Comparison of ENCODE assay signal across 8 cellular contexts in the genomic region with DNA sequence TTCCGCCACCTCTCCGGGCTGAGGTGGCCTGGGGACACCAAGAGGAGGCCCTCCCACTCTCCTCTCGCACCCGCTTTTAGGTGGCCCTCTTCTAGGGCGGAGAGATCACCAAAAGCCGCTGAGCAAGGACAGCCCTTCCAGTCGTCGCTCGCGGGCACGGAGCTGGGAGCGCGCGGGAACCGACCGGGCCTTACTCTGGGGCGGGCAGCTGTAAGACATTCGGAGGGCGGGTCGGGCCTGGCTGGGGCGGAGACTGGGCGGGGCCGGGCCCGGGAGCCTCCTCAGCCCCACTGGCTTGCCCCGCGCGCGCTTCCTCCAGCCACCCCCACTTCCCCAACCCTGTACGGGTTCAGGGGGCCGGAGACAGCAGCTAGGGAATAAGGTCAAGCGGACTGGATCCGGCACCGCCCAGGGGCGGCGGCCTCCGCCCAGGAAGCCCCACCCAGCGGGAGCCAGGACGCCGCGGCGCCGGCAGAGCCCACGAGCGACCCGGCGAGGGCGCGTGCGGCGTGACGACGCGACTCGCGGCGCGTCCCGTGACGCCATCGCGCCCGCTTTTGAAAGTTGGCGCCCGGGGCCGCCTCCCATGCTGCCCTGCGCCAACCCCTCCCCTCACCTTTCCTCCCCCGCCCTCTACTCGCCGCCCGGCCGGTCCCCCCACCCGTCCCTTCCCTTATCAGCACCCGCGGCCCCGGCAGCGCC. TPM values are rescaled to one million over a fixed set of nuclear protein-coding genes. Genes with fewer than 3 reads are reported as not detected.
DNase-seq lines count a peak whose midpoint lies in the region; ATAC-seq and TF ChIP-seq lines count a peak whose summit lies in the region.

No MANE protein-coding gene starts in this region.

- peak overlapping the region; percentile 89 to 96 (median 92) for H3K27ac Mint-ChIP-seq in immature natural killer cell

- H3K79me2 ChIP-seq in mammary epithelial cell (ENCODE audit: insufficient read depth, low read length) (peaks cover 54% of the 10 kb centered on the region), smooth muscle cell (ENCODE audit: low read depth) (peaks cover 52% of the 10 kb centered on the region)

- H3K9me3 ChIP-seq in WERI-Rb-1 (ENCODE audit: severe bottlenecking) = no peaks in the 10 kb centered on the region
- H3K9me3 ChIP-seq in mammary epithelial cell (replicated peaks; ENCODE audit: insufficient read depth, low read length) = no peaks in the 10 kb centered on the region
- no peaks in the 10 kb centered on the region for H3K9me3 ChIP-seq in smooth muscle cell (replicated peaks; ENCODE audit: low read depth)

- H3K9ac ChIP-seq in mammary epithelial cell (ENCODE audit: insufficient read depth, low read length) = peak overlapping the region; percentile 66
- peak overlapping the region; percentile 57 for H3K9ac ChIP-seq in smooth muscle cell (ENCODE audit: low read depth)

- H3K4me2 ChIP-seq in mammary epithelial cell (ENCODE audit: insufficient read depth, low read depth, low read length) = peak overlapping the region; percentile 95
- peak overlapping the region; percentile 89 for H3K4me2 ChIP-seq in smooth muscle cell

- peak; percentile 73 for ATAC-seq in GM18868 (IDR thresholded peaks at IDR 0.05; ENCODE audit: unreplicated experiment)
- ATAC-seq in HG03103 (IDR thresholded peaks at IDR 0.05; ENCODE audit: low read depth, unreplicated experiment) = peak; percentile 71

- H3K36me3 Mint-ChIP-seq in immature natural killer cell = no peaks in the 10 kb centered on the region

- H3F3A ChIP-seq in smooth muscle cell (ENCODE audit: low read depth) = peaks cover 10% of the 10 kb centered on the region

- POLR2A ChIA-PET in AG04449 (lab: Yijun Ruan, JAX) = interaction anchor here (0.7 to 2.7 kb wide), 9 partner anchors 9 to 105 kb away, joined by 3 to 17 read pairs (median 3); a partner anchor contains a TSS

- peaks cover 29 to 34% of the 10 kb centered on the region in 2 donors for H3K4me1 Mint-ChIP-seq in immature natural killer cell

- no peaks in the 10 kb centered on the region for H3K9me3 Mint-ChIP-seq in immature natural killer cell

- H3K4me3 ChIP-seq in AG04449 (ENCODE audit: low read depth, low read length) (peak overlapping the region; percentile 83), WERI-Rb-1 (ENCODE audit: low read depth, low read length) (peak overlapping the region; percentile 92), mammary epithelial cell (replicated peaks in 1 of 3; ENCODE audit: insufficient read depth in 1 of 3, low read depth in 2 of 3, low read length in 3 of 3) (peak overlapping the region; percentile 66 to 90 (median 67)), smooth muscle cell (peak overlapping the region; percentile 96)

- H4K20me1 ChIP-seq in mammary epithelial cell (ENCODE audit: insufficient read depth, low read length) (no peaks in the 10 kb centered on the region), smooth muscle cell (ENCODE audit: low read depth) (peaks cover 37% of the 10 kb centered on the region)

- H3K27me3 ChIP-seq in WERI-Rb-1 (ENCODE audit: insufficient read depth, low read depth, severe bottlenecking) (no peaks in the 10 kb centered on the region), mammary epithelial cell (ENCODE audit: insufficient read depth, low read length) (no peaks in the 10 kb centered on the region), smooth muscle cell (ENCODE audit: low read depth) (no peaks in the 10 kb centered on the region)

- CTCF ChIA-PET in AG04449 (lab: Yijun Ruan, JAX) = interaction anchor here (0.6 to 11.1 kb wide), 35 partner anchors 10 to 365 kb away, joined by 3 to 185 read pairs (median 5); a partner anchor contains a TSS
- CTCF ChIA-PET in mammary epithelial cell (lab: Charles Lee; ENCODE audit: low non-redundant PET) = interaction anchor here (0.7 to 2.4 kb wide), 6 partner anchors 7 to 98 kb away, joined by 4 to 30 read pairs (median 14); a partner anchor contains a TSS

- peak overlapping the region; percentile 92 for H2AFZ ChIP-seq in mammary epithelial cell (ENCODE audit: low read depth, low read length)
- H2AFZ ChIP-seq in smooth muscle cell (ENCODE audit: low read depth) = peak overlapping the region; percentile 61

- DNase-seq in AG04449 (ENCODE audit: low read depth, low spot score) (no peak), NCI-H2196 treated with DMSO at 0.1 percent for 48 hours (lab: John Stamatoyannopoulos, UW; ENCODE audit: unreplicated experiment) (peak; percentile 76), WERI-Rb-1 (peak; percentile 98), mammary epithelial cell (peak; percentile 98), immature natural killer cell (peak; percentile 93 to 96 (median 96)), smooth muscle cell (lab: John Stamatoyannopoulos, UW; ENCODE audit: unreplicated experiment) (peak; percentile 98)

- H3K27me3 Mint-ChIP-seq in immature natural killer cell (ENCODE audit: low read depth in 3 of 3) = peaks cover 3 to 5% (median 3%) of the 10 kb centered on the region in 3 donors

- peak overlapping the region; percentile 84 to 91 (median 90) for H3K4me3 Mint-ChIP-seq in immature natural killer cell

- dilution Hi-C loops in mammary epithelial cell (cut with HindIII; ENCODE audit: low sequenced_read_pairs) = no loop called here

- H3K36me3 ChIP-seq in WERI-Rb-1 (peaks cover 6% of the 10 kb centered on the region), mammary epithelial cell (ENCODE audit: insufficient read depth, low read length) (no peaks in the 10 kb centered on the region), smooth muscle cell (ENCODE audit: low read depth) (no peaks in the 10 kb centered on the region)

- TF ChIP-seq CTCF in AG04449 (IDR thresholded peaks at IDR 0.05; ENCODE audit: insufficient read depth, low read length, missing control alignments) = no peak
- no peak for TF ChIP-seq CTCF in WERI-Rb-1 (IDR thresholded peaks at IDR 0.05; ENCODE audit: low read depth, low read length)
- no peak for TF ChIP-seq CTCF in mammary epithelial cell (conservative IDR thresholded peaks at IDR 0.05 in 1 of 2, IDR thresholded peaks at IDR 0.05 in 1 of 2; ENCODE audit: extremely low read depth in 1 of 2, insufficient read depth in 1 of 2, low read depth in 1 of 2, low read length in 2 of 2)
- no peak for TF ChIP-seq CTCF in smooth muscle cell (IDR thresholded peaks at IDR 0.05; ENCODE audit: borderline replicate concordance, insufficient read depth, poor library complexity, severe bottlenecking)

- in situ Hi-C loops in mammary epithelial cell (cut with MboI; ENCODE audit: low sequenced_read_pairs in 2 of 2) = loop anchor here (10.0 to 25.0 kb wide), 2 partner anchors 100 to 103 kb away; a partner anchor contains a TSS

- H3K4me1 ChIP-seq in mammary epithelial cell (ENCODE audit: insufficient read depth, low read length) (peaks cover 20% of the 10 kb centered on the region), smooth muscle cell (ENCODE audit: low read depth) (peaks cover 14% of the 10 kb centered on the region)

- 2% methylated on average over 13 of the region's 76 CpGs for WGBS in mammary epithelial cell (ENCODE audit: low coverage, missing lambda C conversion rate)
- WGBS in smooth muscle cell (ENCODE audit: low lambda C conversion rate) = 3% methylated on average over 32 of the region's 76 CpGs

- no TSS peak for BruUV-seq in mammary epithelial cell (replicated peaks; lab: Mats Ljungman, UMichigan)

- intact Hi-C loops in mammary epithelial cell (cut with micrococcal nuclease) = loop anchor here (1.0 kb wide), 5 partner anchors 15 to 244 kb away; a partner anchor contains a TSS

- H3K27ac ChIP-seq in WERI-Rb-1 (peak overlapping the region; percentile 100), mammary epithelial cell (ENCODE audit: insufficient read depth, low read depth, low read length) (peak overlapping the region; percentile 60), smooth muscle cell (ENCODE audit: low read depth) (peak overlapping the region; percentile 99)

RNA-seq across cellular contexts. Expression of a gene that starts 0.4 kb away (rescaled TPM):
- total RNA-seq in mammary epithelial cell = 10 to 100 TPM; 21.7 to 31.2 TPM
- polyA plus RNA-seq in mammary epithelial cell = 21.6 TPM
- polyA minus RNA-seq in mammary epithelial cell = 44.1 TPM
- polyA plus RNA-seq in immature natural killer cell = 10 to 100 TPM; 24.8 to 60.4 (median 28.4) TPM
- total RNA-seq in smooth muscle cell = 32.4 and 37.3 TPM in 2 replicates
- 28.4 and 34.8 TPM in 2 replicates for polyA plus RNA-seq in smooth muscle cell

RNA-seq across cellular contexts. Expression of a gene that starts 33.3 kb away (rescaled TPM):
- 10 to 100 TPM; 35.3 to 64.8 TPM for total RNA-seq in mammary epithelial cell
- polyA plus RNA-seq in mammary epithelial cell = 15.3 TPM
- 47.3 TPM for polyA minus RNA-seq in mammary epithelial cell
- 1 to 10 TPM; 2.0 to 7.5 (median 3.3) TPM for polyA plus RNA-seq in immature natural killer cell
- 10.7 and 26.6 TPM in 2 replicates for total RNA-seq in smooth muscle cell
- polyA plus RNA-seq in smooth muscle cell = 47.3 and 57.2 TPM in 2 replicates
